In genomic region chr19:11168568-11168967, GRCh38 we compare ENCODE assay signal across 13 cellular contexts. TPM values are rescaled to one million over a fixed set of nuclear protein-coding genes. Genes with fewer than 3 reads are reported as not detected.
DNase-seq lines count a peak whose midpoint lies in the region; ATAC-seq and TF ChIP-seq lines count a peak whose summit lies in the region.
"Had no signal": no experiment of that assay in that cellular context is flagged by ENCODE, and none has a peak within 500 bp of the region (broad histone marks: within the 10 kb centered on the region; RNA-seq: fewer than 3 reads in every experiment).

No MANE protein-coding gene starts in this region.

- peaks cover 66% of the 10 kb centered on the region for H3K36me3 Mint-ChIP-seq in nephron (ENCODE audit: low read depth)
- H3K36me3 Mint-ChIP-seq: CD4-positive, CD25-positive, alpha-beta regulatory T cell had no signal

- H3K36me3 ChIP-seq in MG63: peaks cover 73% of the 10 kb centered on the region

- H3K9me3 Mint-ChIP-seq in nephron: no peaks in the 10 kb centered on the region
- H3K9me3 Mint-ChIP-seq: dendritic cell treated with granulocyte-macrophage colony-stimulating factor and Interleukin-4, amounts not matched to agents 40 ng/mL and 50 ng/mL, for 4 days had no signal

- H3K27me3 ChIP-seq in MG63: no peaks in the 10 kb centered on the region

- H3K27me3 Mint-ChIP-seq in nephron (ENCODE audit: low read depth): no peaks in the 10 kb centered on the region
- H3K27me3 Mint-ChIP-seq: dendritic cell treated with granulocyte-macrophage colony-stimulating factor and Interleukin-4, amounts not matched to agents 40 ng/mL and 50 ng/mL, for 4 days had no signal

- H3K4me3 Mint-ChIP-seq in nephron: no peak overlapping the region
- H3K4me3 Mint-ChIP-seq: CD4-positive, CD25-positive, alpha-beta regulatory T cell; dendritic cell treated with granulocyte-macrophage colony-stimulating factor and Interleukin-4, amounts not matched to agents 40 ng/mL and 50 ng/mL, for 4 days; T-helper 17 cell had no signal

- H3K4me3 ChIP-seq in AG09309 (ENCODE audit: control insufficient read depth, low read depth, low read length): no peak overlapping the region
- H3K4me3 ChIP-seq in MG63: no peak overlapping the region

- peak overlapping the region in 2 of 3 experiments; percentile 9 to 51 for H3K27ac Mint-ChIP-seq in nephron
- H3K27ac Mint-ChIP-seq: dendritic cell treated with granulocyte-macrophage colony-stimulating factor and Interleukin-4, amounts not matched to agents 40 ng/mL and 50 ng/mL, for 4 days; T-helper 17 cell had no signal

- H3K9me3 ChIP-seq in MG63: no peaks in the 10 kb centered on the region

- DNase-seq in AG09309 (ENCODE audit: low read depth) (peak; percentile 89), MG63 (peak; percentile 92), dermis microvascular lymphatic vessel endothelial cell (ENCODE audit: low read depth in 2 of 2) (peak; percentile 89 to 99), SHP77 treated with DMSO at 0.1 percent for 48 hours (lab: John Stamatoyannopoulos, UW) (no peak), NCI-H1092 (lab: John Stamatoyannopoulos, UW) (no peak), NCI-H1694 treated with DMSO at 0.1 percent for 48 hours (lab: John Stamatoyannopoulos, UW) (no peak)
- DNase-seq: CD4-positive, CD25-positive, alpha-beta regulatory T cell; NCI-H2171 treated with DMSO at 0.1 percent for 48 hours; stimulated activated naive CD4-positive, alpha-beta T cell treated with Interleukin-2 at 50 U/mL for 16 hours; T-helper 17 cell had no signal

- peaks cover 21% of the 10 kb centered on the region for H3K4me1 Mint-ChIP-seq in nephron
- H3K4me1 Mint-ChIP-seq: CD4-positive, CD25-positive, alpha-beta regulatory T cell; T-helper 17 cell had no signal

- TF ChIP-seq CTCF in AG09309 (IDR thresholded peaks at IDR 0.05; ENCODE audit: control insufficient read depth, insufficient read depth, low read depth, low read length, missing control alignments) (no peak), nephron (IDR thresholded peaks at IDR 0.05; ENCODE audit: unreplicated experiment in 3 of 3) (no peak)

- ATAC-seq in GM21360 (IDR thresholded peaks at IDR 0.05; ENCODE audit: unreplicated experiment): no peak
- ATAC-seq: T-helper 17 cell had no signal

RNA-seq across cellular contexts. Expression of gene SPC24, which starts 13.0 kb away (rescaled TPM):
- 69.7 and 113 TPM in 2 replicates for total RNA-seq in MG63 (2014; rRNA removed; shearing (Covaris generic); ENCODE audit: low replicate concordance)
- total RNA-seq in dermis microvascular lymphatic vessel endothelial cell: 31.1 and 80.0 TPM in 2 replicates

RNA-seq across cellular contexts. Expression of gene KANK2, which starts 28.8 kb away (rescaled TPM):
- 81.9 and 86.7 TPM in 2 replicates for total RNA-seq in MG63 (2014; rRNA removed; shearing (Covaris generic); ENCODE audit: low replicate concordance)
- 45.6 and 127 TPM in 2 replicates for total RNA-seq in dermis microvascular lymphatic vessel endothelial cell

Comparison
In these comparisons a context has a peak if more than half of its experiments do, and no peak if none do; other contexts are left out.
1. DNase-seq: peak in AG09309 (single experiment), MG63 (single experiment) and dermis microvascular lymphatic vessel endothelial cell (2 of 2); none in SHP77 treated with DMSO at 0.1 percent for 48 hours (single experiment), NCI-H1092 (single experiment) and NCI-H1694 treated with DMSO at 0.1 percent for 48 hours (single experiment).